In the genomic region with DNA sequence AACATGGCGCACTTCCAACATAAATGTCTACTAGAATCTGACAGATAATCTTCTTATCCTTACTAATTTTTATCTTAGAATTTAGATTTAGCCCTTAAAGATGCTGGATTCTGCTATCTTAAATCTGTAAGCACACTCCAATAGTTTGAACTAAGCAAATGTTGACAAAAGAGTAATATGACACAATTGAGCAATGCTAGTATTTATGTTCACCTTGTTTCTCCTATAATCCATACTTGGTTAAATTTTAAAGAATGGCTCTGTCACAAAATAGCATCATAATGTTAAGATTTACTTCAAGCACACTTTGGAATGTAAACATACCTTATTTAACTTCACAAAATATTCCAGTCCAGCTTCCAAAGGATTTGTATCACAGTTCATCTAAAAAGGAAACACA, we compare ENCODE assay signal across 1 cellular context.
TF ChIP-seq lines count a peak whose summit lies in the region.

No MANE protein-coding gene starts in this region.

TF ChIP-seq in HepG2, 621 proteins besides CTCF, POLR2A, EP300 and RAD21 (continued from another document and continues in another):
- TF ChIP-seq, protein P1, sequence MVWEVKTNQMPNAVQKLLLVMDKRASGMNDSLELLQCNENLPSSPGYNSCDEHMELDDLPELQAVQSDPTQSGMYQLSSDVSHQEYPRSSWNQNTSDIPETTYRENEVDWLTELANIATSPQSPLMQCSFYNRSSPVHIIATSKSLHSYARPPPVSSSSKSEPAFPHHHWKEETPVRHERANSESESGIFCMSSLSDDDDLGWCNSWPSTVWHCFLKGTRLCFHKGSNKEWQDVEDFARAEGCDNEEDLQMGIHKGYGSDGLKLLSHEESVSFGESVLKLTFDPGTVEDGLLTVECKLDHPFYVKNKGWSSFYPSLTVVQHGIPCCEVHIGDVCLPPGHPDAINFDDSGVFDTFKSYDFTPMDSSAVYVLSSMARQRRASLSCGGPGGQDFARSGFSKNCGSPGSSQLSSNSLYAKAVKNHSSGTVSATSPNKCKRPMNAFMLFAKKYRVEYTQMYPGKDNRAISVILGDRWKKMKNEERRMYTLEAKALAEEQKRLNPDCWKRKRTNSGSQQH (CRISPR knock-in tag; IDR thresholded peaks at IDR 0.05; ENCODE audit: low read depth), result no peak
- TF ChIP-seq ZNF678 (CRISPR knock-in tag; IDR thresholded peaks at IDR 0.05) (no peak), ZFX (CRISPR knock-in tag; IDR thresholded peaks at IDR 0.05; ENCODE audit: low read depth) (no peak), AGO1 (IDR thresholded peaks at IDR 0.05; ENCODE audit: low read depth, low read length, poor library complexity, severe bottlenecking) (no peak), ZNF343 (CRISPR knock-in tag; IDR thresholded peaks at IDR 0.05) (no peak), ZNF782 (CRISPR knock-in tag; IDR thresholded peaks at IDR 0.05; ENCODE audit: borderline replicate concordance) (no peak), DNMT3B (CRISPR knock-in tag; conservative IDR thresholded peaks at IDR 0.05) (no peak), ZFP36L1 (CRISPR knock-in tag; IDR thresholded peaks at IDR 0.05) (no peak), YY1 (IDR thresholded peaks at IDR 0.05; ENCODE audit: insufficient read depth, insufficient replicate concordance, low read depth, low read length) (no peak), ZNF660 (CRISPR knock-in tag; IDR thresholded peaks at IDR 0.05; ENCODE audit: borderline replicate concordance, low read depth) (no peak), ISX (CRISPR knock-in tag; conservative IDR thresholded peaks at IDR 0.05) (no peak), TBX2 (CRISPR knock-in tag; IDR thresholded peaks at IDR 0.05; ENCODE audit: borderline replicate concordance) (no peak), ZBTB8A (CRISPR knock-in tag; IDR thresholded peaks at IDR 0.05; ENCODE audit: borderline replicate concordance, low read depth) (no peak), ATM (IDR thresholded peaks at IDR 0.05; ENCODE audit: borderline replicate concordance) (no peak), NFYB (CRISPR knock-in tag; IDR thresholded peaks at IDR 0.05) (no peak), SAFB2 (CRISPR knock-in tag; IDR thresholded peaks at IDR 0.05; ENCODE audit: borderline replicate concordance, low read depth) (no peak), SMAD9 (CRISPR knock-in tag; IDR thresholded peaks at IDR 0.05) (no peak), MAZ (IDR thresholded peaks at IDR 0.05; ENCODE audit: borderline replicate concordance, low read depth, low read length) (no peak), MAZ (CRISPR knock-in tag; IDR thresholded peaks at IDR 0.05; ENCODE audit: low read depth) (no peak), ARNT2 (CRISPR knock-in tag; IDR thresholded peaks at IDR 0.05; ENCODE audit: low read depth) (no peak), ZBTB7B (CRISPR knock-in tag; IDR thresholded peaks at IDR 0.05) (no peak), IRX3 (CRISPR knock-in tag; IDR thresholded peaks at IDR 0.05; ENCODE audit: borderline replicate concordance, low read depth) (no peak), NPAS2 (CRISPR knock-in tag; IDR thresholded peaks at IDR 0.05; ENCODE audit: borderline replicate concordance) (no peak), ZNF605 (CRISPR knock-in tag; IDR thresholded peaks at IDR 0.05) (no peak), ZNF263 (CRISPR knock-in tag; IDR thresholded peaks at IDR 0.05) (no peak), SYNCRIP (IDR thresholded peaks at IDR 0.05; ENCODE audit: insufficient read depth, low read depth, low read length) (no peak), PAX8 (CRISPR knock-in tag; IDR thresholded peaks at IDR 0.05; ENCODE audit: borderline replicate concordance) (no peak), ZNF652 (CRISPR knock-in tag; IDR thresholded peaks at IDR 0.05; ENCODE audit: borderline replicate concordance, low read depth) (peak; percentile 42; the same call in 1 of the 2 replicates), ZC3H13 (CRISPR knock-in tag; IDR thresholded peaks at IDR 0.05) (no peak), POLR2AphosphoS5 (IDR thresholded peaks at IDR 0.05; ENCODE audit: low read depth, low read length) (no peak), ZNF83 (CRISPR knock-in tag; IDR thresholded peaks at IDR 0.05; ENCODE audit: borderline replicate concordance) (no peak), ZNF546 (CRISPR knock-in tag; conservative IDR thresholded peaks at IDR 0.05) (no peak), HOXD1 (CRISPR knock-in tag; IDR thresholded peaks at IDR 0.05) (no peak), TOE1 (CRISPR knock-in tag; IDR thresholded peaks at IDR 0.05) (no peak; the same call in 1 of the 2 replicates), ZNF431 (CRISPR knock-in tag; IDR thresholded peaks at IDR 0.05; ENCODE audit: borderline replicate concordance, low read depth) (no peak), U2AF1 (optimal IDR thresholded peaks at IDR 0.05; ENCODE audit: low read depth, low read length) (no peak), ZBTB1 (CRISPR knock-in tag; IDR thresholded peaks at IDR 0.05; ENCODE audit: borderline replicate concordance) (no peak), MTA3 (CRISPR knock-in tag; IDR thresholded peaks at IDR 0.05) (no peak), ZNF567 (CRISPR knock-in tag; IDR thresholded peaks at IDR 0.05; ENCODE audit: borderline replicate concordance) (no peak), SMYD3 (CRISPR knock-in tag; IDR thresholded peaks at IDR 0.05) (no peak), CHD4 (IDR thresholded peaks at IDR 0.05; ENCODE audit: borderline replicate concordance, low read length) (no peak), ZNF350 (CRISPR knock-in tag; IDR thresholded peaks at IDR 0.05; ENCODE audit: borderline replicate concordance, low read depth) (no peak), PTBP1 (IDR thresholded peaks at IDR 0.05; ENCODE audit: low read depth, low read length, poor library complexity, severe bottlenecking) (no peak), SMAD3 (CRISPR knock-in tag; IDR thresholded peaks at IDR 0.05) (0 out of 2 replicates have a peak, but pooled peaks have one; percentile 44), ZNF768 (CRISPR knock-in tag; IDR thresholded peaks at IDR 0.05) (no peak), HNF4G (IDR thresholded peaks at IDR 0.05; ENCODE audit: borderline replicate concordance, low read depth, low read length) (no peak), HNF4G (CRISPR knock-in tag; IDR thresholded peaks at IDR 0.05; ENCODE audit: borderline replicate concordance, low read depth) (no peak), ZNF850 (CRISPR knock-in tag; conservative IDR thresholded peaks at IDR 0.05) (no peak), ZIK1 (CRISPR knock-in tag; IDR thresholded peaks at IDR 0.05; ENCODE audit: borderline replicate concordance, low read depth) (no peak), PAF1 (CRISPR knock-in tag; IDR thresholded peaks at IDR 0.05) (no peak), KAT8 (CRISPR knock-in tag; IDR thresholded peaks at IDR 0.05) (0 out of 2 replicates have a peak, but pooled peaks have one; percentile 11), ZNF230 (CRISPR knock-in tag; IDR thresholded peaks at IDR 0.05) (no peak), LCORL (IDR thresholded peaks at IDR 0.05) (no peak), LCORL (CRISPR knock-in tag; IDR thresholded peaks at IDR 0.05) (peak; percentile 49; the same call in 1 of the 2 replicates), CREB1 (IDR thresholded peaks at IDR 0.05) (no peak), CREB1 (CRISPR knock-in tag; IDR thresholded peaks at IDR 0.05) (no peak), KLF13 (CRISPR knock-in tag; IDR thresholded peaks at IDR 0.05) (no peak), FOXA1 (IDR thresholded peaks at IDR 0.05) (0 out of 2 replicates have a peak, but pooled peaks have one; percentile 49), FOXA1 (CRISPR knock-in tag; IDR thresholded peaks at IDR 0.05) (peak; percentile 66), SKI (IDR thresholded peaks at IDR 0.05; ENCODE audit: partially characterized antibody) (no peak), ZEB1 (IDR thresholded peaks at IDR 0.05; ENCODE audit: insufficient replicate concordance, low read depth) (no peak), TEAD3 (CRISPR knock-in tag; optimal IDR thresholded peaks at IDR 0.05; ENCODE audit: borderline replicate concordance) (peak; percentile 47)
- TF ChIP-seq, protein P2, sequence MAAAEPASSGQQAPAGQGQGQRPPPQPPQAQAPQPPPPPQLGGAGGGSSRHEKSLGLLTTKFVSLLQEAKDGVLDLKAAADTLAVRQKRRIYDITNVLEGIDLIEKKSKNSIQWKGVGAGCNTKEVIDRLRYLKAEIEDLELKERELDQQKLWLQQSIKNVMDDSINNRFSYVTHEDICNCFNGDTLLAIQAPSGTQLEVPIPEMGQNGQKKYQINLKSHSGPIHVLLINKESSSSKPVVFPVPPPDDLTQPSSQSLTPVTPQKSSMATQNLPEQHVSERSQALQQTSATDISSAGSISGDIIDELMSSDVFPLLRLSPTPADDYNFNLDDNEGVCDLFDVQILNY (CRISPR knock-in tag; conservative IDR thresholded peaks at IDR 0.05), result no peak
- TF ChIP-seq, protein P3, sequence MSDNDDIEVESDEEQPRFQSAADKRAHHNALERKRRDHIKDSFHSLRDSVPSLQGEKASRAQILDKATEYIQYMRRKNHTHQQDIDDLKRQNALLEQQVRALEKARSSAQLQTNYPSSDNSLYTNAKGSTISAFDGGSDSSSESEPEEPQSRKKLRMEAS (IDR thresholded peaks at IDR 0.05), result no peak
- TF ChIP-seq, protein P4, sequence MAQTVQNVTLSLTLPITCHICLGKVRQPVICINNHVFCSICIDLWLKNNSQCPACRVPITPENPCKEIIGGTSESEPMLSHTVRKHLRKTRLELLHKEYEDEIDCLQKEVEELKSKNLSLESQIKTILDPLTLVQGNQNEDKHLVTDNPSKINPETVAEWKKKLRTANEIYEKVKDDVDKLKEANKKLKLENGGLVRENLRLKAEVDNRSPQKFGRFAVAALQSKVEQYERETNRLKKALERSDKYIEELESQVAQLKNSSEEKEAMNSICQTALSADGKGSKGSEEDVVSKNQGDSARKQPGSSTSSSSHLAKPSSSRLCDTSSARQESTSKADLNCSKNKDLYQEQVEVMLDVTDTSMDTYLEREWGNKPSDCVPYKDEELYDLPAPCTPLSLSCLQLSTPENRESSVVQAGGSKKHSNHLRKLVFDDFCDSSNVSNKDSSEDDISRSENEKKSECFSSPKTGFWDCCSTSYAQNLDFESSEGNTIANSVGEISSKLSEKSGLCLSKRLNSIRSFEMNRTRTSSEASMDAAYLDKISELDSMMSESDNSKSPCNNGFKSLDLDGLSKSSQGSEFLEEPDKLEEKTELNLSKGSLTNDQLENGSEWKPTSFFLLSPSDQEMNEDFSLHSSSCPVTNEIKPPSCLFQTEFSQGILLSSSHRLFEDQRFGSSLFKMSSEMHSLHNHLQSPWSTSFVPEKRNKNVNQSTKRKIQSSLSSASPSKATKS (CRISPR knock-in tag; IDR thresholded peaks at IDR 0.05), result no peak
- TF ChIP-seq, protein P5, sequence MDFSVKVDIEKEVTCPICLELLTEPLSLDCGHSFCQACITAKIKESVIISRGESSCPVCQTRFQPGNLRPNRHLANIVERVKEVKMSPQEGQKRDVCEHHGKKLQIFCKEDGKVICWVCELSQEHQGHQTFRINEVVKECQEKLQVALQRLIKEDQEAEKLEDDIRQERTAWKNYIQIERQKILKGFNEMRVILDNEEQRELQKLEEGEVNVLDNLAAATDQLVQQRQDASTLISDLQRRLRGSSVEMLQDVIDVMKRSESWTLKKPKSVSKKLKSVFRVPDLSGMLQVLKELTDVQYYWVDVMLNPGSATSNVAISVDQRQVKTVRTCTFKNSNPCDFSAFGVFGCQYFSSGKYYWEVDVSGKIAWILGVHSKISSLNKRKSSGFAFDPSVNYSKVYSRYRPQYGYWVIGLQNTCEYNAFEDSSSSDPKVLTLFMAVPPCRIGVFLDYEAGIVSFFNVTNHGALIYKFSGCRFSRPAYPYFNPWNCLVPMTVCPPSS (IDR thresholded peaks at IDR 0.05), result no peak
- TF ChIP-seq, protein P6, sequence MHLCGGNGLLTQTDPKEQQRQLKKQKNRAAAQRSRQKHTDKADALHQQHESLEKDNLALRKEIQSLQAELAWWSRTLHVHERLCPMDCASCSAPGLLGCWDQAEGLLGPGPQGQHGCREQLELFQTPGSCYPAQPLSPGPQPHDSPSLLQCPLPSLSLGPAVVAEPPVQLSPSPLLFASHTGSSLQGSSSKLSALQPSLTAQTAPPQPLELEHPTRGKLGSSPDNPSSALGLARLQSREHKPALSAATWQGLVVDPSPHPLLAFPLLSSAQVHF (CRISPR knock-in tag; IDR thresholded peaks at IDR 0.05), result no peak
- TF ChIP-seq, protein P7, sequence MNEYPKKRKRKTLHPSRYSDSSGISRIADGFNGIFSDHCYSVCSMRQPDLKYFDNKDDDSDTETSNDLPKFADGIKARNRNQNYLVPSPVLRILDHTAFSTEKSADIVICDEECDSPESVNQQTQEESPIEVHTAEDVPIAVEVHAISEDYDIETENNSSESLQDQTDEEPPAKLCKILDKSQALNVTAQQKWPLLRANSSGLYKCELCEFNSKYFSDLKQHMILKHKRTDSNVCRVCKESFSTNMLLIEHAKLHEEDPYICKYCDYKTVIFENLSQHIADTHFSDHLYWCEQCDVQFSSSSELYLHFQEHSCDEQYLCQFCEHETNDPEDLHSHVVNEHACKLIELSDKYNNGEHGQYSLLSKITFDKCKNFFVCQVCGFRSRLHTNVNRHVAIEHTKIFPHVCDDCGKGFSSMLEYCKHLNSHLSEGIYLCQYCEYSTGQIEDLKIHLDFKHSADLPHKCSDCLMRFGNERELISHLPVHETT (CRISPR knock-in tag; conservative IDR thresholded peaks at IDR 0.05), result no peak
- TF ChIP-seq, protein P8, sequence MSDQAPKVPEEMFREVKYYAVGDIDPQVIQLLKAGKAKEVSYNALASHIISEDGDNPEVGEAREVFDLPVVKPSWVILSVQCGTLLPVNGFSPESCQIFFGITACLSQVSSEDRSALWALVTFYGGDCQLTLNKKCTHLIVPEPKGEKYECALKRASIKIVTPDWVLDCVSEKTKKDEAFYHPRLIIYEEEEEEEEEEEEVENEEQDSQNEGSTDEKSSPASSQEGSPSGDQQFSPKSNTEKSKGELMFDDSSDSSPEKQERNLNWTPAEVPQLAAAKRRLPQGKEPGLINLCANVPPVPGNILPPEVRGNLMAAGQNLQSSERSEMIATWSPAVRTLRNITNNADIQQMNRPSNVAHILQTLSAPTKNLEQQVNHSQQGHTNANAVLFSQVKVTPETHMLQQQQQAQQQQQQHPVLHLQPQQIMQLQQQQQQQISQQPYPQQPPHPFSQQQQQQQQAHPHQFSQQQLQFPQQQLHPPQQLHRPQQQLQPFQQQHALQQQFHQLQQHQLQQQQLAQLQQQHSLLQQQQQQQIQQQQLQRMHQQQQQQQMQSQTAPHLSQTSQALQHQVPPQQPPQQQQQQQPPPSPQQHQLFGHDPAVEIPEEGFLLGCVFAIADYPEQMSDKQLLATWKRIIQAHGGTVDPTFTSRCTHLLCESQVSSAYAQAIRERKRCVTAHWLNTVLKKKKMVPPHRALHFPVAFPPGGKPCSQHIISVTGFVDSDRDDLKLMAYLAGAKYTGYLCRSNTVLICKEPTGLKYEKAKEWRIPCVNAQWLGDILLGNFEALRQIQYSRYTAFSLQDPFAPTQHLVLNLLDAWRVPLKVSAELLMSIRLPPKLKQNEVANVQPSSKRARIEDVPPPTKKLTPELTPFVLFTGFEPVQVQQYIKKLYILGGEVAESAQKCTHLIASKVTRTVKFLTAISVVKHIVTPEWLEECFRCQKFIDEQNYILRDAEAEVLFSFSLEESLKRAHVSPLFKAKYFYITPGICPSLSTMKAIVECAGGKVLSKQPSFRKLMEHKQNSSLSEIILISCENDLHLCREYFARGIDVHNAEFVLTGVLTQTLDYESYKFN (CRISPR knock-in tag; conservative IDR thresholded peaks at IDR 0.05), result peak; percentile 84
